In genomic region chr20:33187491-33187890, GRCh38 we compare ENCODE assay signal across 25 cellular contexts. TPM values are rescaled to one million over a fixed set of nuclear protein-coding genes. Genes with fewer than 3 reads are reported as not detected.
DNase-seq lines count a peak whose midpoint lies in the region; ATAC-seq, FAIRE-seq and TF ChIP-seq lines count a peak whose summit lies in the region.
"Had no signal": no experiment of that assay in that cellular context is flagged by ENCODE, and none has a peak within 500 bp of the region (broad histone marks: within the 10 kb centered on the region; RNA-seq: fewer than 3 reads in every experiment).

No MANE protein-coding gene starts in this region.

- peak overlapping the region; percentile 95 for H3K27ac ChIP-seq in 22Rv1
- H3K27ac ChIP-seq in neuronal stem cell (replicated peaks; ENCODE audit: low read length) = no peak overlapping the region
- H3K27ac ChIP-seq: BLaER1 had no signal

- no peak overlapping the region for H4K91ac ChIP-seq in neuronal stem cell (ENCODE audit: low read depth, low read length, poor library complexity)

- FAIRE-seq in HTR-8/SVneo (lab: Jason Lieb, UNC) = peak; percentile 23
- FAIRE-seq: A204.1, D721Med, GM12878, GM12892, GM18507, GM19239 had no signal

- no peak overlapping the region for H2BK12ac ChIP-seq in neuronal stem cell (ENCODE audit: low read length)

- peaks cover 0 to 3% (median 0%) of the 10 kb centered on the region in 3 experiments for H3K27me3 ChIP-seq in neuronal stem cell (ENCODE audit: control insufficient read depth in 3 of 3, insufficient read depth in 3 of 3, low read depth in 1 of 3, low read length in 3 of 3)
- H3K27me3 ChIP-seq: BLaER1 had no signal

- H2AFZ ChIP-seq in neuronal stem cell (ENCODE audit: low read length) = no peak overlapping the region

- no peak overlapping the region for H2BK5ac ChIP-seq in neuronal stem cell (ENCODE audit: low read length)

- peaks cover 0 to 3% of the 10 kb centered on the region in 2 donors for H3K9me3 ChIP-seq in neuronal stem cell (replicated peaks in 1 of 2; ENCODE audit: control insufficient read depth in 2 of 2, insufficient read depth in 1 of 2, low read depth in 1 of 2, low read length in 2 of 2)
- H3K9me3 ChIP-seq: BE2C had no signal

- no peak overlapping the region for H3K9ac ChIP-seq in neuronal stem cell (ENCODE audit: low read depth, low read length, poor library complexity)
- H3K9ac ChIP-seq: BLaER1 had no signal

- peak overlapping the region; percentile 96 for H4K8ac ChIP-seq in neuronal stem cell (ENCODE audit: low read depth, low read length)

- no peak overlapping the region for H2BK15ac ChIP-seq in neuronal stem cell (ENCODE audit: low read length)

- H3K4me2 ChIP-seq in neuronal stem cell (ENCODE audit: insufficient read depth, low read length, poor library complexity, severe bottlenecking) = no peak overlapping the region
- H3K4me2 ChIP-seq: BLaER1 had no signal

- no CpG with 5 or more reads among the region's 4 CpGs for whole genome bisulfite sequencing in neuronal stem cell (ENCODE audit: extremely low coverage in 2 of 2, insufficient read length in 2 of 2, insufficient replicate concordance in 1 of 2), 2 donors

- H3K36me3 ChIP-seq in neuronal stem cell (replicated peaks in 1 of 2; ENCODE audit: control insufficient read depth in 2 of 2, insufficient read depth in 2 of 2, low read length in 2 of 2) = no peaks in the 10 kb centered on the region
- H3K36me3 ChIP-seq: BE2C, BLaER1 had no signal

- H3K23ac ChIP-seq in neuronal stem cell (ENCODE audit: low read depth, low read length, poor library complexity) = no peak overlapping the region

- no peak for ATAC-seq in GM18873 (IDR thresholded peaks at IDR 0.05; ENCODE audit: low FRiP score, unreplicated experiment)
- no peak for ATAC-seq in GM19452 (IDR thresholded peaks at IDR 0.05; ENCODE audit: unreplicated experiment)
- ATAC-seq: CD8-positive, alpha-beta T cell; GM12878 had no signal

- no peak for TF ChIP-seq CTCF in 22Rv1 (IDR thresholded peaks at IDR 0.05)

- no peak overlapping the region for H3K4me3 ChIP-seq in neuronal stem cell (ENCODE audit: low read length in 2 of 2)
- H3K4me3 ChIP-seq: BLaER1, GM12878 had no signal

- H3K18ac ChIP-seq in neuronal stem cell (ENCODE audit: low read length) = peak overlapping the region; percentile 76

- no peak overlapping the region for H2BK120ac ChIP-seq in neuronal stem cell (ENCODE audit: low read depth, low read length)

- peak overlapping the region; percentile 53 for H3K4ac ChIP-seq in neuronal stem cell (ENCODE audit: low read length)

- no peak overlapping the region for H2AK5ac ChIP-seq in neuronal stem cell (ENCODE audit: low read depth, low read length)

- no peak for DNase-seq in HTR-8/SVneo (ENCODE audit: insufficient read length, low spot score)
- DNase-seq in neuronal stem cell (ENCODE audit: low spot score) = no peak
- DNase-seq in stimulated activated CD4-positive, alpha-beta T cell treated with anti-CD3 and anti-CD28 coated beads, Interleukin-1b, Interleukin-23, amount 100 ng/mL, for 48 hours = no peak
- DNase-seq: 8988T; ACHN; BE2C; C1 segment of cervical spinal cord; Caco-2; Calu3; CD4-positive, alpha-beta T cell; CD8-positive, alpha-beta T cell; DND-41; EL; GDM1 had no signal

- no peak overlapping the region for H3K14ac ChIP-seq in neuronal stem cell (ENCODE audit: low read length)

- H3K4me1 ChIP-seq in neuronal stem cell (ENCODE audit: control insufficient read depth in 2 of 2, insufficient read depth in 1 of 2, low read depth in 1 of 2, low read length in 2 of 2) = no peaks in the 10 kb centered on the region
- H3K4me1 ChIP-seq: BE2C, BLaER1 had no signal

- H3K79me1 ChIP-seq in neuronal stem cell (ENCODE audit: low read depth, low read length) = no peaks in the 10 kb centered on the region

RNA-seq across cellular contexts. Expression of gene BPIFA2, which starts 19.5 kb away (rescaled TPM):
- polyA plus RNA-seq in neuronal stem cell (2013, experiment 1 of 2) = not detected
- polyA plus RNA-seq in neuronal stem cell (2013, experiment 2 of 2) = not detected
- polyA plus RNA-seq: AG04450, GM12878 had no signal

RNA-seq across cellular contexts. Expression of gene BPIFA3, which starts 29.7 kb away (rescaled TPM):
- not detected for polyA plus RNA-seq in neuronal stem cell (2013, experiment 1 of 2)
- not detected for polyA plus RNA-seq in neuronal stem cell (2013, experiment 2 of 2)
- polyA plus RNA-seq: AG04450, GM12878 had no signal

RNA-seq across cellular contexts. Expression of gene BPIFA1, which starts 48.3 kb away (rescaled TPM):
- polyA plus RNA-seq in neuronal stem cell (2013, experiment 1 of 2) = not detected
- polyA plus RNA-seq in neuronal stem cell (2013, experiment 2 of 2) = not detected
- polyA plus RNA-seq: AG04450, GM12878 had no signal
